Comparison of ENCODE assay signal across 2 cellular contexts in genomic region chr9:134612309-134612708, GRCh38.
TF ChIP-seq lines count a peak whose summit lies in the region.

No MANE protein-coding gene starts in this region.

TF ChIP-seq in SK-N-SH treated with all-trans-retinoic acid at 6 μM for 48 hours, 23 proteins besides CTCF, POLR2A, EP300 and RAD21 (continued from another document):
- no peak for TF ChIP-seq TSHZ2 (CRISPR knock-in tag; IDR thresholded peaks at IDR 0.05)
- TF ChIP-seq ISL1 (CRISPR knock-in tag; IDR thresholded peaks at IDR 0.05) = no peak
- no peak for TF ChIP-seq GLIS3 (CRISPR knock-in tag; IDR thresholded peaks at IDR 0.05)
- no peak for TF ChIP-seq PPARA (CRISPR knock-in tag; IDR thresholded peaks at IDR 0.05; ENCODE audit: borderline replicate concordance)

TF ChIP-seq in A549, 52 proteins besides CTCF, POLR2A, EP300 and RAD21 (continued from another document):
- no peak for TF ChIP-seq BCL3 (IDR thresholded peaks at IDR 0.05)
TF ChIP-seq in A549: peak in this region for 0.
